34 cellular contexts compared by ENCODE assay signal in genomic region chr1:161981735-161982525, GRCh38. TPM values are rescaled to one million over a fixed set of nuclear protein-coding genes. Genes with fewer than 3 reads are reported as not detected.
"Had no signal": no experiment of that assay in that cellular context is flagged by ENCODE, and none has a peak within 500 bp of the region (broad histone marks: within the 10 kb centered on the region; RNA-seq: fewer than 3 reads in every experiment).

No MANE protein-coding gene starts in this region.

- H3K4me3 Mint-ChIP-seq: activated B cell treated with CpG ODN at 0.5 μM for 24 hours; activated CD4-positive, alpha-beta memory T cell treated with anti-CD3 and anti-CD28 coated beads for 36 hours; activated CD8-positive, alpha-beta memory T cell treated with anti-CD3 and anti-CD28 coated beads, Interleukin-2, amount 10 ng/mL, durations not matched to agents 7 days and 5 days; activated CD8-positive, alpha-beta T cell treated with anti-CD3 and anti-CD28 coated beads, Interleukin-2, amount 10 ng/mL, durations not matched to agents 7 days and 5 days; activated naive CD4-positive, alpha-beta T cell treated with anti-CD3 and anti-CD28 coated beads, Interleukin-2, amount 10 ng/mL, durations not matched to agents 7 days and 5 days; activated naive CD8-positive, alpha-beta T cell treated with anti-CD3 and anti-CD28 coated beads, Interleukin-2, amount 10 ng/mL, durations not matched to agents 7 days and 5 days; activated T-cell treated with anti-CD3 and anti-CD28 coated beads, Interleukin-2, amount 50 U/mL, for 72 hours; brain; effector memory CD8-positive, alpha-beta T cell; T-helper 17 cell; T-helper 2 cell treated with Interferon-gamma antibody and Interleukin-4, amounts not matched to agents 5 μg/mL and 100 μg/mL, for 36 hours had no signal

- H3K27me3 ChIP-seq: ascending aorta, breast epithelium, cardiac muscle cell, colonic mucosa, esophagus muscularis mucosa, gastroesophageal sphincter, heart right ventricle had no signal

- H3K4me3 ChIP-seq: ascending aorta, breast epithelium, cardiac muscle cell, colonic mucosa, esophagus muscularis mucosa, gastroesophageal sphincter, heart right ventricle had no signal

- H3K36me3 Mint-ChIP-seq: activated CD4-positive, alpha-beta memory T cell treated with anti-CD3 and anti-CD28 coated beads for 36 hours; activated CD8-positive, alpha-beta memory T cell treated with anti-CD3 and anti-CD28 coated beads, Interleukin-2, amount 10 ng/mL, durations not matched to agents 7 days and 5 days; activated naive CD4-positive, alpha-beta T cell treated with anti-CD3 and anti-CD28 coated beads, Interleukin-2, amount 10 ng/mL, durations not matched to agents 7 days and 5 days; activated naive CD8-positive, alpha-beta T cell treated with anti-CD3 and anti-CD28 coated beads, Interleukin-2, amount 10 ng/mL, durations not matched to agents 7 days and 5 days had no signal

- DNase-seq: activated B cell treated with CpG ODN at 0.5 μM for 24 hours; activated CD4-positive, alpha-beta memory T cell treated with anti-CD3 and anti-CD28 coated beads for 36 hours; activated CD4-positive, alpha-beta T cell treated with anti-CD3 and anti-CD28 coated beads for 48 hours; activated CD8-positive, alpha-beta memory T cell treated with anti-CD3 and anti-CD28 coated beads, Interleukin-2, amount 10 ng/mL, durations not matched to agents 7 days and 5 days; activated CD8-positive, alpha-beta memory T cell treated with anti-CD3 and anti-CD28 coated beads, Interleukin-2, amount 50 U/mL, for 4 hours; activated CD8-positive, alpha-beta T cell treated with anti-CD3 and anti-CD28 coated beads, Interleukin-2, amount 10 ng/mL, durations not matched to agents 7 days and 5 days; activated gamma-delta T cell; activated naive CD4-positive, alpha-beta T cell; activated naive CD4-positive, alpha-beta T cell treated with anti-CD3 and anti-CD28 coated beads, Interleukin-2, amount 10 ng/mL, durations not matched to agents 7 days and 5 days; activated naive CD8-positive, alpha-beta T cell treated with anti-CD3 and anti-CD28 coated beads, Interleukin-2, amount 10 ng/mL, durations not matched to agents 7 days and 5 days; activated T-cell treated with anti-CD3 and anti-CD28 coated beads, Interleukin-2, amount 50 U/mL, for 1 hour; activated T-cell treated with anti-CD3 and anti-CD28 coated beads, Interleukin-2, amount 50 U/mL, for 72 hours; central memory CD4-positive, alpha-beta T cell; cerebellar nuclear complex; colonic mucosa; dermis blood vessel endothelial cell; effector CD4-positive, alpha-beta T cell; effector memory CD8-positive, alpha-beta T cell; erythroblast; foreskin melanocyte; heart right ventricle; T-helper 1 cell; T-helper 17 cell; T1000; WERI-Rb-1 had no signal

- H3K4me1 Mint-ChIP-seq: activated B cell treated with CpG ODN at 0.5 μM for 24 hours; activated CD8-positive, alpha-beta memory T cell treated with anti-CD3 and anti-CD28 coated beads, Interleukin-2, amount 10 ng/mL, durations not matched to agents 7 days and 5 days; activated naive CD4-positive, alpha-beta T cell treated with anti-CD3 and anti-CD28 coated beads, Interleukin-2, amount 10 ng/mL, durations not matched to agents 7 days and 5 days; activated naive CD8-positive, alpha-beta T cell treated with anti-CD3 and anti-CD28 coated beads, Interleukin-2, amount 10 ng/mL, durations not matched to agents 7 days and 5 days; T-helper 17 cell had no signal

- H3K27ac ChIP-seq: ascending aorta, breast epithelium, cardiac muscle cell, colonic mucosa, esophagus muscularis mucosa, gastroesophageal sphincter, heart right ventricle, WERI-Rb-1 had no signal

- H3K27ac Mint-ChIP-seq: activated B cell treated with CpG ODN at 0.5 μM for 24 hours; activated CD4-positive, alpha-beta memory T cell treated with anti-CD3 and anti-CD28 coated beads for 36 hours; activated CD8-positive, alpha-beta memory T cell treated with anti-CD3 and anti-CD28 coated beads, Interleukin-2, amount 10 ng/mL, durations not matched to agents 7 days and 5 days; activated CD8-positive, alpha-beta T cell treated with anti-CD3 and anti-CD28 coated beads, Interleukin-2, amount 10 ng/mL, durations not matched to agents 7 days and 5 days; activated naive CD4-positive, alpha-beta T cell treated with anti-CD3 and anti-CD28 coated beads, Interleukin-2, amount 10 ng/mL, durations not matched to agents 7 days and 5 days; activated naive CD8-positive, alpha-beta T cell treated with anti-CD3 and anti-CD28 coated beads, Interleukin-2, amount 10 ng/mL, durations not matched to agents 7 days and 5 days; activated T-cell treated with anti-CD3 and anti-CD28 coated beads, Interleukin-2, amount 50 U/mL, for 72 hours; brain; effector memory CD8-positive, alpha-beta T cell; T-helper 17 cell; T-helper 2 cell treated with Interferon-gamma antibody and Interleukin-4, amounts not matched to agents 5 μg/mL and 100 μg/mL, for 36 hours had no signal

- H3K36me3 ChIP-seq: breast epithelium, cardiac muscle cell, colonic mucosa, esophagus muscularis mucosa, gastroesophageal sphincter, WERI-Rb-1 had no signal

- H3K9me3 Mint-ChIP-seq: activated B cell treated with CpG ODN at 0.5 μM for 24 hours; activated CD4-positive, alpha-beta memory T cell treated with anti-CD3 and anti-CD28 coated beads for 36 hours; activated naive CD4-positive, alpha-beta T cell treated with anti-CD3 and anti-CD28 coated beads, Interleukin-2, amount 10 ng/mL, durations not matched to agents 7 days and 5 days; activated naive CD4-positive, alpha-beta T cell treated with anti-CD3 and anti-CD28 coated beads, Interleukin-2, amount 50 U/mL, for 72 hours; activated naive CD8-positive, alpha-beta T cell treated with anti-CD3 and anti-CD28 coated beads, Interleukin-2, amount 10 ng/mL, durations not matched to agents 7 days and 5 days; activated T-cell treated with anti-CD3 and anti-CD28 coated beads, Interleukin-2, amount 50 U/mL, for 72 hours; effector memory CD8-positive, alpha-beta T cell; T-helper 2 cell treated with Interferon-gamma antibody and Interleukin-4, amounts not matched to agents 5 μg/mL and 100 μg/mL, for 36 hours had no signal

- H3K27me3 Mint-ChIP-seq: activated CD4-positive, alpha-beta memory T cell treated with anti-CD3 and anti-CD28 coated beads for 36 hours; activated naive CD4-positive, alpha-beta T cell treated with anti-CD3 and anti-CD28 coated beads, Interleukin-2, amount 10 ng/mL, durations not matched to agents 7 days and 5 days had no signal

RNA-seq across cellular contexts. Expression of gene OLFML2B, which starts 41.7 kb away (rescaled TPM):
- total RNA-seq: activated B cell treated with CpG ODN at 0.5 μM for 24 hours; activated CD4-positive, alpha-beta memory T cell treated with anti-CD3 and anti-CD28 coated beads for 36 hours; activated CD8-positive, alpha-beta memory T cell treated with anti-CD3 and anti-CD28 coated beads for 36 hours; activated CD8-positive, alpha-beta memory T cell treated with anti-CD3 and anti-CD28 coated beads, Interleukin-2, amount 10 ng/mL, durations not matched to agents 7 days and 5 days; activated CD8-positive, alpha-beta T cell treated with anti-CD3 and anti-CD28 coated beads, Interleukin-2, amount 10 ng/mL, durations not matched to agents 7 days and 5 days; activated T-cell treated with anti-CD3 and anti-CD28 coated beads, Interleukin-2, amount 50 U/mL, for 72 hours; T-helper 17 cell had no signal
